In the genomic region with DNA sequence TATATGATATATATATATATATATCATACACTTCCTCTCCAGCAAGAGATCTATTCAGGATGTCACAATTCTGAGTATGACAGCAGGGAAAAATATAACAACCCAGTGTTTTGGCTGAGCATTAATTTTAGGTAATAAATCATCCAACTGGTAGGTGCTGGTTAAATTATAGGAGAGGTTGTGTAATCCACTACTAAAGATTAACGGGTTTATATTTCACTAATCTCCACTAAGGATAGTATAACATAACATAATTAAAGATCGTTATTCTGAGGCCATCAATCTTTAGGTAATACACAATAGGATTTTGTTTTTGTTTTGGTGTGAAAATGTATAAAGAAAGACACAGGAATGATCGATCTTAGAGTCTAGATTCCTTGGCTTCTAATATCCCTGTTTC, we compare ENCODE assay signal across 38 cellular contexts.
"Had no signal": no experiment of that assay in that cellular context is flagged by ENCODE, and none has a peak within 500 bp of the region (broad histone marks: within the 10 kb centered on the region; RNA-seq: fewer than 3 reads in every experiment).

No MANE protein-coding gene starts in this region.

- H3K36me3 ChIP-seq: WERI-Rb-1 had no signal

- H3K4me3 Mint-ChIP-seq: activated CD4-positive, alpha-beta memory T cell treated with anti-CD3 and anti-CD28 coated beads, Interleukin-2, amount 10 ng/mL, durations not matched to agents 7 days and 5 days; activated CD8-positive, alpha-beta memory T cell treated with anti-CD3 and anti-CD28 coated beads, Interleukin-2, amount 10 ng/mL, durations not matched to agents 7 days and 5 days; activated naive CD4-positive, alpha-beta T cell treated with anti-CD3 and anti-CD28 coated beads, Interleukin-2, amount 50 U/mL, for 24 hours; activated naive CD8-positive, alpha-beta T cell treated with anti-CD3 and anti-CD28 coated beads, Interleukin-2, amount 10 ng/mL, durations not matched to agents 7 days and 5 days; activated T-cell treated with anti-CD3 and anti-CD28 coated beads, Interleukin-2, amount 50 U/mL, for 72 hours; activated T-helper 17 cell treated with anti-CD3 and anti-CD28 coated beads, Interleukin-2, amount 50 U/mL, for 72 hours; brain had no signal

- H2AFZ ChIP-seq: PC-9 had no signal

- H3K27ac ChIP-seq: KMS-11, PC-9, RWPE1, WERI-Rb-1 had no signal

- H3K4me2 ChIP-seq: KMS-11, PC-9 had no signal

- DNase-seq: activated CD4-positive, alpha-beta memory T cell treated with anti-CD3 and anti-CD28 coated beads, Interleukin-2, amount 10 ng/mL, durations not matched to agents 7 days and 5 days; activated CD4-positive, alpha-beta T cell treated with anti-CD3 and anti-CD28 coated beads for 1 hour; activated CD4-positive, alpha-beta T cell treated with anti-CD3 and anti-CD28 coated beads for 48 hours; activated CD4-positive, CD25-positive, alpha-beta regulatory T cell; activated CD8-positive, alpha-beta memory T cell treated with anti-CD3 and anti-CD28 coated beads for 24 hours; activated CD8-positive, alpha-beta memory T cell treated with anti-CD3 and anti-CD28 coated beads, Interleukin-2, amount 10 ng/mL, durations not matched to agents 7 days and 5 days; activated effector memory CD4-positive, alpha-beta T cell treated with anti-CD3 and anti-CD28 coated beads, Interleukin-2, amount 50 U/mL, for 16 hours; activated naive CD4-positive, alpha-beta T cell; activated naive CD8-positive, alpha-beta T cell treated with anti-CD3 and anti-CD28 coated beads, Interleukin-2, amount 10 ng/mL, durations not matched to agents 7 days and 5 days; activated T-cell treated with anti-CD3 and anti-CD28 coated beads, Interleukin-2, amount 50 U/mL, for 1 hour; activated T-cell treated with anti-CD3 and anti-CD28 coated beads, Interleukin-2, amount 50 U/mL, for 72 hours; caudate nucleus; cerebellar nuclear complex; MM.1S; MV-4-11; NCI-H1092; NCI-H146; NCI-H187; NCI-H2029 treated with DMSO at 0.1 percent for 48 hours; NCI-H226; NCI-H446 treated with DMSO at 0.1 percent for 48 hours; NCI-H526; NCI-H774; PC-9; SIG-M5; SW 1271; T-helper 1 cell; T-helper 2 cell; T-helper 9 cell; WERI-Rb-1 had no signal

- H3K27me3 Mint-ChIP-seq: brain had no signal

- H3K27ac Mint-ChIP-seq: activated CD4-positive, alpha-beta memory T cell treated with anti-CD3 and anti-CD28 coated beads, Interleukin-2, amount 10 ng/mL, durations not matched to agents 7 days and 5 days; activated CD8-positive, alpha-beta memory T cell treated with anti-CD3 and anti-CD28 coated beads, Interleukin-2, amount 10 ng/mL, durations not matched to agents 7 days and 5 days; activated naive CD4-positive, alpha-beta T cell treated with anti-CD3 and anti-CD28 coated beads, Interleukin-2, amount 50 U/mL, for 24 hours; activated naive CD8-positive, alpha-beta T cell treated with anti-CD3 and anti-CD28 coated beads, Interleukin-2, amount 10 ng/mL, durations not matched to agents 7 days and 5 days; activated T-cell treated with anti-CD3 and anti-CD28 coated beads, Interleukin-2, amount 50 U/mL, for 72 hours; activated T-helper 17 cell treated with anti-CD3 and anti-CD28 coated beads, Interleukin-2, amount 50 U/mL, for 72 hours; brain had no signal

- H3K36me3 Mint-ChIP-seq: activated CD8-positive, alpha-beta memory T cell treated with anti-CD3 and anti-CD28 coated beads, Interleukin-2, amount 10 ng/mL, durations not matched to agents 7 days and 5 days; activated naive CD8-positive, alpha-beta T cell treated with anti-CD3 and anti-CD28 coated beads, Interleukin-2, amount 10 ng/mL, durations not matched to agents 7 days and 5 days had no signal

- H3K4me1 Mint-ChIP-seq: activated CD4-positive, alpha-beta memory T cell treated with anti-CD3 and anti-CD28 coated beads, Interleukin-2, amount 10 ng/mL, durations not matched to agents 7 days and 5 days; activated CD8-positive, alpha-beta memory T cell treated with anti-CD3 and anti-CD28 coated beads, Interleukin-2, amount 10 ng/mL, durations not matched to agents 7 days and 5 days; activated naive CD8-positive, alpha-beta T cell treated with anti-CD3 and anti-CD28 coated beads, Interleukin-2, amount 10 ng/mL, durations not matched to agents 7 days and 5 days; activated T-helper 17 cell treated with anti-CD3 and anti-CD28 coated beads, Interleukin-2, amount 50 U/mL, for 72 hours; brain had no signal

- H3K4me3 ChIP-seq: PC-9 had no signal

- H3K9me3 Mint-ChIP-seq: activated CD4-positive, alpha-beta memory T cell treated with anti-CD3 and anti-CD28 coated beads, Interleukin-2, amount 10 ng/mL, durations not matched to agents 7 days and 5 days; activated naive CD8-positive, alpha-beta T cell treated with anti-CD3 and anti-CD28 coated beads, Interleukin-2, amount 10 ng/mL, durations not matched to agents 7 days and 5 days; activated T-cell treated with anti-CD3 and anti-CD28 coated beads, Interleukin-2, amount 50 U/mL, for 72 hours; activated T-helper 17 cell treated with anti-CD3 and anti-CD28 coated beads, Interleukin-2, amount 50 U/mL, for 72 hours; brain had no signal

- H3K9ac ChIP-seq: KMS-11 had no signal

- ATAC-seq: activated CD8-positive, alpha-beta memory T cell treated with anti-CD3 and anti-CD28 coated beads, Interleukin-2, amount 10 ng/mL, durations not matched to agents 7 days and 5 days; activated T-cell treated with anti-CD3 and anti-CD28 coated beads, Interleukin-2, amount 50 U/mL, for 72 hours; activated T-helper 17 cell treated with anti-CD3 and anti-CD28 coated beads, Interleukin-2, amount 50 U/mL, for 72 hours; Right ventricle myocardium inferior had no signal

- FAIRE-seq: bronchial epithelial cell, RCC 7860 had no signal
